8 cellular contexts compared by ENCODE assay signal in genomic region chr21:36141513-36141925, GRCh38. TPM values are rescaled to one million over a fixed set of nuclear protein-coding genes. Genes with fewer than 3 reads are reported as not detected.
DNase-seq lines count a peak whose midpoint lies in the region; ATAC-seq, FAIRE-seq and TF ChIP-seq lines count a peak whose summit lies in the region.

No MANE protein-coding gene starts in this region.

- DNase-seq in GDM1 (lab: John Stamatoyannopoulos, UW) (peak; percentile 78), NCI-H128 (lab: John Stamatoyannopoulos, UW; ENCODE audit: unreplicated experiment) (peak; percentile 91), SK-N-SH (peak; percentile 67), globus pallidus (ENCODE audit: low spot score) (peak; percentile 85), pancreas (peak; percentile 79 to 93 (median 92)), urothelium cell line (ENCODE audit: low spot score) (peak; percentile 37)
- peak; percentile 84 for DNase-seq in activated naive CD4-positive, alpha-beta T cell treated with Interleukin-2 at 50 U/mL for 16 hours

- H4K20me1 ChIP-seq in SK-N-SH (ENCODE audit: insufficient read depth): no peaks in the 10 kb centered on the region

- intact Hi-C loops in pancreas (cut with DNase I): loop anchor here in 1 of 3 donors (5.0 to 10.0 kb wide), 2 partner anchors 66 to 193 kb away; no protein-coding TSS in a partner anchor

- H3K9me3 ChIP-seq in SK-N-SH: no peaks in the 10 kb centered on the region
- H3K9me3 ChIP-seq in pancreas: no peaks in the 10 kb centered on the region

- POLR2A ChIA-PET in SK-N-SH (lab: Yijun Ruan, JAX): no interaction called here

- TF ChIP-seq CTCF in SK-N-SH (IDR thresholded peaks at IDR 0.05): peak; percentile 95
- TF ChIP-seq CTCF in pancreas (IDR thresholded peaks at IDR 0.05): peak; percentile 81 to 84 (median 81)

- H3K9ac ChIP-seq in SK-N-SH: no peak overlapping the region

- H3K79me2 ChIP-seq in SK-N-SH (ENCODE audit: insufficient read depth): peaks cover 7% of the 10 kb centered on the region; the same call in 1 of the 2 replicates

- peak; percentile 86 for TF ChIP-seq RAD21 in SK-N-SH (IDR thresholded peaks at IDR 0.05; ENCODE audit: low read length)

- ATAC-seq in HG02571 (IDR thresholded peaks at IDR 0.05; ENCODE audit: unreplicated experiment) (peak; percentile 69), pancreas (peak; percentile 91 to 99 (median 98))

- no peak overlapping the region; a peak in 1 of 4 replicates for H3K4me3 ChIP-seq in SK-N-SH (ENCODE audit: low read depth in 2 of 2, low read length in 1 of 2)
- H3K4me3 ChIP-seq in pancreas: no peak overlapping the region

- H3K27ac ChIP-seq in SK-N-SH (ENCODE audit: low read depth in 2 of 2, low read length in 1 of 2) (no peak overlapping the region), pancreas (peak overlapping the region in 1 of 4 donors; percentile 59)

- H3K27me3 ChIP-seq in SK-N-SH (ENCODE audit: insufficient read depth) (no peaks in the 10 kb centered on the region), pancreas (no peaks in the 10 kb centered on the region)

- TF ChIP-seq EP300 in SK-N-SH (IDR thresholded peaks at IDR 0.05; ENCODE audit: borderline replicate concordance in 1 of 2, low read depth in 1 of 2, low read length in 1 of 2): no peak

- H3K4me2 ChIP-seq in SK-N-SH: no peak overlapping the region

- WGBS in SK-N-SH (ENCODE audit: low lambda C conversion rate): 24% methylated on average over 6 of the region's 6 CpGs
- WGBS in pancreas, 2 donors: 1 to 5% methylated on average over 6 of the region's 6 CpGs

- H3F3A ChIP-seq in SK-N-SH (replicated peaks; ENCODE audit: insufficient read depth): peaks cover 5% of the 10 kb centered on the region

- H3K4me1 ChIP-seq in SK-N-SH (ENCODE audit: control insufficient read depth in 1 of 2, insufficient read depth in 2 of 2, low read depth in 1 of 2, low read length in 1 of 2) (no peaks in the 10 kb centered on the region; a peak in 1 of 4 replicates), pancreas (peaks cover 0 to 4% (median 0%) of the 10 kb centered on the region in 3 donors)

- FAIRE-seq in pancreas (lab: Jason Lieb, UNC) (peak; percentile 9), urothelium cell line (lab: Jason Lieb, UNC) (no peak)

- CTCF ChIA-PET in SK-N-SH (lab: Yijun Ruan, JAX): interaction anchor here (0.7 to 6.9 kb wide), 24 partner anchors 9 to 466 kb away, joined by 3 to 41 read pairs (median 4); partner anchors contain the start of gene MORC3

- H3K9me2 ChIP-seq in SK-N-SH: no peaks in the 10 kb centered on the region

- no peaks in the 10 kb centered on the region for H3K36me3 ChIP-seq in SK-N-SH (replicated peaks in 1 of 2; ENCODE audit: control insufficient read depth in 1 of 2, insufficient read depth in 2 of 2, low read length in 1 of 2)
- H3K36me3 ChIP-seq in pancreas: no peaks in the 10 kb centered on the region

- no peak overlapping the region for H2AFZ ChIP-seq in SK-N-SH (ENCODE audit: low read depth)

TF ChIP-seq in SK-N-SH, 30 proteins besides CTCF, POLR2A, EP300 and RAD21:
- TF ChIP-seq ELF1 (IDR thresholded peaks at IDR 0.05): no peak
- no peak for TF ChIP-seq FOXJ3 (CRISPR knock-in tag; IDR thresholded peaks at IDR 0.05)
- TF ChIP-seq SMC3 (IDR thresholded peaks at IDR 0.05; ENCODE audit: low read depth, low read length): peak; percentile 68

RNA-seq across cellular contexts. Expression of gene CBR3, which starts 6.6 kb away (rescaled TPM):
- polyA plus RNA-seq in SK-N-SH (2012; rRNA removed) (5.7 and 6.7 TPM in 2 replicates), pancreas (1 to 10 TPM; 1.4 to 2.4 TPM)
- polyA plus RNA-seq in SK-N-SH (2012; cell fraction: cytosol; rRNA removed): 7.7 and 8.4 TPM in 2 replicates
- polyA plus RNA-seq in SK-N-SH (2012; cell fraction: nucleus; rRNA removed): 3.3 and 4.7 TPM in 2 replicates
- 1 to 10 TPM in 2 of 6 donors, under 1 TPM in 4; 0.16 to 2.4 (median 0.84) TPM for total RNA-seq in pancreas

RNA-seq across cellular contexts. Expression of gene DOP1B, which starts 15.1 kb away (rescaled TPM):
- polyA plus RNA-seq in SK-N-SH (2012; rRNA removed) (4.3 and 4.9 TPM in 2 replicates), pancreas (1 to 10 TPM; 3.1 to 4.5 TPM)
- polyA plus RNA-seq in SK-N-SH (2012; cell fraction: cytosol; rRNA removed): 3.7 and 4.8 TPM in 2 replicates
- polyA plus RNA-seq in SK-N-SH (2012; cell fraction: nucleus; rRNA removed): 7.5 and 8.2 TPM in 2 replicates
- 10 to 100 TPM in 2 of 6 donors, 1 to 10 TPM in 4; 5.1 to 15.4 (median 7.2) TPM for total RNA-seq in pancreas

Comparison
In these comparisons a context has a peak if more than half of its experiments do, and no peak if none do; other contexts are left out.
1. DNase-seq: peak in every context shown above with its lines; median percentile 92 in pancreas; 91 in NCI-H128; 85 in globus pallidus; 84 in activated naive CD4-positive, alpha-beta T cell treated with Interleukin-2 at 50 U/mL for 16 hours; 78 in GDM1; 67 in SK-N-SH; 37 in urothelium cell line.